In the genomic region with DNA sequence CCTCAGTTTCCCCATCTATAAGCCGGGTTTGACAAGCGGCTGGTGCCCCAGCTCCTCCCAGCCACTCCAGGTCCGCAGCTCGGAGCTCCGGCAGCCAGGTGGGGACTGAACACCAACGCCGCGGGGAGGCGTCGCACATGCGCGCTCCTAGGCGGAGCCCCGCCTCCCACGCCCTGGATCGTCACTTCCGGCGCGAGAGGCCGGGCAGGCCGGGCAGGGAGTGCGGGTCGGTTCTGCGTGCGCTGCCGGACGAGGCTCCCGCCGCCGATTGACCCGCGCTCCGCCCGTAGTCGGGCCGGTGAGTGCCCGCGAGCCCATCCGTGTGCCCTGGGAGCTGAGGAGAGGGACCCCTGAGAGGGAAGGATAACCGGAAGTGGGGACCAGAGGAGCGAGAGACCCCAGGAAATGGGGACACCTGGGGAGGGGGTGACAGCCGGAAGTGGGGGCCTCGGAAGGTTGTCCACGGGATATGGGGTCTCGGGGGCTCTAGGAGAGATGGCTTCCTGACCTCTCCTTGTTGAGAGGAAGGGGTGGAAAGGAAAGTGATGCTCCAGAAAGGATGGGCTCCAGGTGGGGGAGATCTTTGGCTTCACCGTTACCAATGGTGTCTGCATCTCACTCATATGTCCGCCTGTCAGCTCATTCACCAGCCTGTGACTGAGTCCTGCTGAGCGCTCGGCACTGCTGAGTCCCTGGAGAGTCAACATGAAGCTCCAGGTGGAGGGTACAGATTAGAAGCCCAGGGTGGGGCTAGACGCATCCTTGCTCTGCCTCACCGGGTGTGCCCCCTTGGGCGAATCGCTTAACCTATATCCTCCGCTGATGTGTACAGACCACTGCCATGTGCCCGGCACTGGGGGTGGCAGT, we compare ENCODE assay signal across 8 cellular contexts. TPM values are rescaled to one million over a fixed set of nuclear protein-coding genes. Genes with fewer than 3 reads are reported as not detected.
DNase-seq lines count a peak whose midpoint lies in the region; ATAC-seq, FAIRE-seq and TF ChIP-seq lines count a peak whose summit lies in the region.

A gene with protein sequence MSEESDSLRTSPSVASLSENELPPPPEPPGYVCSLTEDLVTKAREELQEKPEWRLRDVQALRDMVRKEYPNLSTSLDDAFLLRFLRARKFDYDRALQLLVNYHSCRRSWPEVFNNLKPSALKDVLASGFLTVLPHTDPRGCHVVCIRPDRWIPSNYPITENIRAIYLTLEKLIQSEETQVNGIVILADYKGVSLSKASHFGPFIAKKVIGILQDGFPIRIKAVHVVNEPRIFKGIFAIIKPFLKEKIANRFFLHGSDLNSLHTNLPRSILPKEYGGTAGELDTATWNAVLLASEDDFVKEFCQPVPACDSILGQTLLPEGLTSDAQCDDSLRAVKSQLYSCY (plus strand): TSS at position 181 of the 867 bp plus-strand sequence. CDS start 4,126 bp downstream, outside the sequence.

- H3K4me3 ChIP-seq in adipocyte (ENCODE audit: low read length) (peak within 1 kb of the TSS; percentile 85), upper lobe of left lung (peak within 1 kb of the TSS; percentile 40 to 84 (median 66))

- peak within 1 kb of the TSS; percentile 94 to 95 for H3K27ac Mint-ChIP-seq in T-cell

- H3K36me3 Mint-ChIP-seq in T-cell: peaks cover 8% of the 10 kb centered on the region

- no peaks in the 10 kb centered on the region for H3K9me3 Mint-ChIP-seq in T-cell

- H3K36me3 ChIP-seq in adipocyte (ENCODE audit: control insufficient read depth, insufficient read depth, low read length, severe bottlenecking): peaks cover 11% of the 10 kb centered on the region
- H3K36me3 ChIP-seq in upper lobe of left lung: peaks cover 0 to 12% (median 7%) of the 10 kb centered on the region in 4 donors

- H3K4me3 Mint-ChIP-seq in T-cell: peak within 1 kb of the TSS; percentile 91 to 92 (median 91)

- CTCF ChIA-PET in T-cell (lab: Charles Lee): interaction anchor here (0.6 to 1.5 kb wide), 4 partner anchors 12 to 260 kb away, joined by 3 to 9 read pairs (median 4); no protein-coding TSS in a partner anchor

- POLR2A ChIA-PET in T-cell (lab: Charles Lee): interaction anchor here in 1 of 2 donors (0.9 kb wide), 1 partner anchor 134 kb away, joined by 3 read pairs; no protein-coding TSS in a partner anchor

- H3K27ac ChIP-seq in upper lobe of left lung: peak within 1 kb of the TSS; percentile 79 to 98 (median 94)

- intact Hi-C loops in left cardiac atrium (cut with DNase I): loop anchor here in 1 of 2 donors (10.0 kb wide), 1 partner anchor 261 kb away; a partner anchor contains a TSS
- intact Hi-C loops in posterior cingulate gyrus (cut with DNase I): loop anchor here (5.0 to 10.0 kb wide), 2 partner anchors 46 to 139 kb away; a partner anchor contains a TSS

- peak in 1 of 4 donors; percentile 65 for TF ChIP-seq EP300 in upper lobe of left lung (IDR thresholded peaks at IDR 0.05)

- 5% methylated on average over 26 to 55 of the region's 55 CpGs for WGBS in upper lobe of left lung, 2 donors

- peak; percentile 96 for TF ChIP-seq POLR2A in GM12891 (IDR thresholded peaks at IDR 0.05; ENCODE audit: low read depth, low read length)
- TF ChIP-seq POLR2A in upper lobe of left lung (IDR thresholded peaks at IDR 0.05): peak; percentile 29 to 100 (median 90)

- peak within 1 kb of the TSS; percentile 95 for H3K9ac ChIP-seq in adipocyte (ENCODE audit: low read length)

- H3K27me3 Mint-ChIP-seq in T-cell: no peaks in the 10 kb centered on the region

- H3K9me3 ChIP-seq in adipocyte (ENCODE audit: control insufficient read depth, low read length): no peaks in the 10 kb centered on the region
- no peaks in the 10 kb centered on the region for H3K9me3 ChIP-seq in upper lobe of left lung

- no peaks in the 10 kb centered on the region for H3K27me3 ChIP-seq in adipocyte (replicated peaks; ENCODE audit: control insufficient read depth, insufficient read depth, low read length)
- H3K27me3 ChIP-seq in upper lobe of left lung: no peaks in the 10 kb centered on the region

- TF ChIP-seq CTCF in upper lobe of left lung (IDR thresholded peaks at IDR 0.05): peak in 5 of 6 experiments; percentile 42 to 82 (median 50)

- ATAC-seq in HG02798 (IDR thresholded peaks at IDR 0.05; ENCODE audit: poor library complexity, unreplicated experiment): peak; percentile 97
- peak; percentile 98 to 99 (median 98) for ATAC-seq in T-cell (replicated peaks in 1 of 4)
- ATAC-seq in left cardiac atrium: peak; percentile 99
- ATAC-seq in upper lobe of left lung (ENCODE audit: low FRiP score in 2 of 2): peak; percentile 95 to 99

- FAIRE-seq in GM12891 (lab: Jason Lieb, UNC): peak; percentile 97

- H3K4me1 ChIP-seq in adipocyte (ENCODE audit: control insufficient read depth, insufficient read depth, low read length): peaks cover 23% of the 10 kb centered on the region
- H3K4me1 ChIP-seq in upper lobe of left lung: peaks cover 4 to 20% (median 11%) of the 10 kb centered on the region in 4 donors

- H3K4me1 Mint-ChIP-seq in T-cell: peaks cover 27 to 34% (median 29%) of the 10 kb centered on the region in 3 donors

- DNase-seq in GM12891 (ENCODE audit: insufficient read length, low spot score): peak; percentile 91
- DNase-seq in NCI-H1417 treated with DMSO at 0.1 percent for 48 hours (lab: John Stamatoyannopoulos, UW): peak; percentile 62
- DNase-seq in T-cell: peak; percentile 73 to 90 (median 84)
- peak; percentile 97 for DNase-seq in adipocyte (ENCODE audit: low read depth)
- peak; percentile 92 for DNase-seq in left cardiac atrium
- DNase-seq in posterior cingulate gyrus: peak; percentile 78 to 98 (median 86)
- peak; percentile 94 to 98 for DNase-seq in upper lobe of left lung

TF ChIP-seq in GM12891, 5 proteins besides CTCF, POLR2A, EP300 and RAD21:
- TF ChIP-seq SPI1 (IDR thresholded peaks at IDR 0.05; ENCODE audit: low read depth, low read length): no peak
- peak; percentile 83 for TF ChIP-seq TAF1 (IDR thresholded peaks at IDR 0.05; ENCODE audit: low read depth, low read length)
- TF ChIP-seq PAX5 (IDR thresholded peaks at IDR 0.05; ENCODE audit: insufficient read depth, low read length, severe bottlenecking): no peak
- TF ChIP-seq POU2F2 (IDR thresholded peaks at IDR 0.05; ENCODE audit: low read depth, low read length): peak; percentile 54; the same call in 1 of the 2 replicates
- peak; percentile 93 for TF ChIP-seq POLR2AphosphoS5 (IDR thresholded peaks at IDR 0.05; ENCODE audit: low read depth, low read length)

RNA-seq across cellular contexts. Expression of the gene that starts here (rescaled TPM):
- polyA plus RNA-seq in GM12891 (2012; ENCODE audit: low read depth, missing spikeins): 5.4 TPM
- total RNA-seq in T-cell (10 to 100 TPM; 14.6 to 19.2 (median 16.8) TPM), left cardiac atrium (1 to 10 TPM; 7.2 to 7.6 TPM), upper lobe of left lung (10 to 100 TPM in 4 of 6 donors, 1 to 10 TPM in 2; 9.4 to 12.2 (median 10.2) TPM)

Comparison
In these comparisons a context has a peak if more than half of its experiments do, and no peak if none do; other contexts are left out.
1. Peak in every context shown above with its lines: DNase-seq, ATAC-seq, H3K4me3 ChIP-seq and H3K27ac ChIP-seq.